ENCODE assay signal across 8 cellular contexts in the genomic region with DNA sequence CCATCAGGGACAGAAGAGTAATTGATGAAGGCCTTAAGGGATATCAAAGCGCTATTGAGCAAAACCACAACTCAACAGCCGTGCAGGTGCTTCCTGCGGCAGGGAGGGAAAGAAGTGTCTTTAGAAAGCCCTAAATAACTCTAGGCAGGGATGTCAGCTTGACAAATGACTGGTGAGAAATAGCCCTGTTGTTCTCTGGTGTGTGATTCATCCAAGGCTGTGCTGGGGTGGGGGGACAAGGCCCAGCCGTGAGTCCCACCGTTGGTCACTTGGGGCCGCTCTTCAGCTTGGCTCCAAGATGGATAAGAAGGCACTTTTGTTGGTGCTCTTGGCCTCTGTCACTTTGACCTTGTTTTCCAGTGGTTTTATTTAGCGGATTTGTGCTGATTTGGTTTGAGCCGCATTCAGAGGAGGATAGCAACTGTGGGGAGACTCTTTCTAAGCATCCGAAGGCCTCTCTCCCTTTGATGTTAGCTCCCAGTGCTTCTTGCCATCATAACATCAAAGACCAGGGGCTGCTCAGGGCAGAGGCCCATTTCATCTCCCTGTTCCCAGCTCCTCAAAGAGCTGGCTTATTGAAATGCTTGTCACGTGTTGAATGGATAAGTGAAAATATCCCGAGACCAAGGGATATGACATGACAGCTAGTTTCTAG.
DNase-seq lines count a peak whose midpoint lies in the region; ATAC-seq and TF ChIP-seq lines count a peak whose summit lies in the region.

No MANE protein-coding gene starts in this region.

- H4K8ac ChIP-seq in IMR-90 (ENCODE audit: low read depth in 2 of 2, low read length in 2 of 2): peak overlapping the region in 1 of 2 experiments; percentile 1; a peak in 1 of 4 replicates

- H3K4me3 ChIP-seq in IMR-90 (ENCODE audit: insufficient read depth, low read depth, low read length): no peak overlapping the region

- no peak overlapping the region for H3K56ac ChIP-seq in IMR-90 (ENCODE audit: extremely low read depth, insufficient read depth, low read length)

- no peak overlapping the region for H3K23ac ChIP-seq in IMR-90 (ENCODE audit: low read depth, low read length)

- H2BK5ac ChIP-seq in IMR-90 (ENCODE audit: low read depth, low read length, poor library complexity, severe bottlenecking): no peak overlapping the region

- peak overlapping the region; percentile 28 for H2AK5ac ChIP-seq in IMR-90 (ENCODE audit: low read depth, low read length)

- BruUV-seq in IMR-90 (replicated peaks; lab: Mats Ljungman, UMichigan): no TSS peak

- H2AK9ac ChIP-seq in IMR-90 (replicated peaks; ENCODE audit: low read depth, low read length, poor library complexity): no peak overlapping the region

- peaks cover 2% of the 10 kb centered on the region; the same call in 1 of the 2 replicates for H3K4me1 ChIP-seq in IMR-90 (ENCODE audit: control insufficient read depth, insufficient read depth, low read length)

- CTCF ChIA-PET in IMR-90 (lab: Yijun Ruan, JAX): interaction anchor here (1.3 kb wide), 1 partner anchor 11 kb away, joined by 5 read pairs; no protein-coding TSS in a partner anchor
- CTCF ChIA-PET in T-cell (lab: Charles Lee): interaction anchor here in 1 of 2 donors (0.6 kb wide), 1 partner anchor 194 kb away, joined by 4 read pairs; no protein-coding TSS in a partner anchor

- DNase-seq in activated CD4-positive, alpha-beta T cell treated with anti-CD3 and anti-CD28 coated beads for 1 hour: peak; percentile 16
- DNase-seq in activated CD4-positive, alpha-beta T cell treated with anti-CD3 and anti-CD28 coated beads, Interleukin-2, amount 50 U/mL, for 1 hour: no peak
- peak; percentile 74 for DNase-seq in IMR-90
- peak in 8 of 34 experiments; percentile 9 to 35 (median 16) for DNase-seq in T-cell
- DNase-seq in germinal center (ENCODE audit: low spot score): peak; percentile 51
- peak; percentile 95 for DNase-seq in pons (ENCODE audit: low spot score)
- DNase-seq in AG20443 (ENCODE audit: low spot score): no peak

- no peaks in the 10 kb centered on the region for H3K9me3 Mint-ChIP-seq in T-cell

- H2BK15ac ChIP-seq in IMR-90 (ENCODE audit: low read depth, low read length): peak overlapping the region; percentile 48; the same call in 2 of the 3 replicates

- H3K18ac ChIP-seq in IMR-90 (ENCODE audit: low read depth, low read length): no peak overlapping the region

- no peaks in the 10 kb centered on the region for H3K36me3 ChIP-seq in IMR-90 (ENCODE audit: control insufficient read depth, insufficient read depth, low read length)

- H4K20me1 ChIP-seq in IMR-90 (ENCODE audit: insufficient read depth, low read length): no peaks in the 10 kb centered on the region; the same call in 1 of the 2 replicates

- in situ Hi-C loops in IMR-90 (cut with MboI; ENCODE audit: low sequenced_read_pairs): no loop called here

- H3K27ac ChIP-seq in IMR-90 (ENCODE audit: insufficient read depth, low read length): no peak overlapping the region

- H3K36me3 Mint-ChIP-seq in T-cell: no peaks in the 10 kb centered on the region

- H2BK120ac ChIP-seq in IMR-90 (ENCODE audit: low read depth, low read length): 0 out of 2 replicates have a peak overlapping the region, but pooled peaks have one; percentile 67

- no peaks in the 10 kb centered on the region for H3K79me1 ChIP-seq in IMR-90 (ENCODE audit: low read depth in 1 of 2, low read length in 2 of 2)

- H3K27me3 Mint-ChIP-seq in T-cell: peaks cover 0 to 3% of the 10 kb centered on the region in 2 donors

- H3K27ac Mint-ChIP-seq in T-cell: no peak overlapping the region

- H3K9me3 ChIP-seq in IMR-90 (ENCODE audit: control insufficient read depth, insufficient read depth, low read length): no peaks in the 10 kb centered on the region

- H3K9me1 ChIP-seq in IMR-90 (ENCODE audit: insufficient read depth, low read length): peaks cover 8% of the 10 kb centered on the region

- peaks cover 6 to 13% (median 6%) of the 10 kb centered on the region in 3 donors for H3K4me1 Mint-ChIP-seq in T-cell

- H4K91ac ChIP-seq in IMR-90 (ENCODE audit: insufficient read depth, low read depth, low read length): 0 out of 2 replicates have a peak overlapping the region, but pooled peaks have one; percentile 2

- H4K5ac ChIP-seq in IMR-90 (ENCODE audit: low read depth, low read length): no peak overlapping the region

- H3K27me3 ChIP-seq in IMR-90 (ENCODE audit: control insufficient read depth, insufficient read depth, low read length): no peaks in the 10 kb centered on the region

- peak; percentile 59 for TF ChIP-seq CTCF in IMR-90 (conservative IDR thresholded peaks at IDR 0.05; ENCODE audit: low read depth, low read length)

- no peak overlapping the region for H3K4me3 Mint-ChIP-seq in T-cell

- no peak overlapping the region for H3K4me2 ChIP-seq in IMR-90 (ENCODE audit: low read depth, low read length)

- peak overlapping the region; percentile 16; the same call in 1 of the 2 replicates for H2BK20ac ChIP-seq in IMR-90 (ENCODE audit: low read depth, low read length)

- TF ChIP-seq RAD21 in IMR-90 (IDR thresholded peaks at IDR 0.05; ENCODE audit: low read length): peak; percentile 69

- no CpG with 5 or more reads among the region's 11 CpGs for WGBS in IMR-90 (ENCODE audit: extremely low coverage in 2 of 2, insufficient read length in 1 of 2), 2 experiments

- POLR2A ChIA-PET in IMR-90 (lab: Charles Lee; ENCODE audit: unreplicated experiment) (no interaction called here), T-cell (lab: Charles Lee) (no interaction called here)

- no peak overlapping the region for H3K14ac ChIP-seq in IMR-90 (replicated peaks; ENCODE audit: low read depth, low read length)

- dilution Hi-C loops in IMR-90 (cut with HindIII; ENCODE audit: low sequenced_read_pairs, unreplicated experiment): no loop called here

- no peak for TF ChIP-seq POLR2A in IMR-90 (IDR thresholded peaks at IDR 0.05; ENCODE audit: low read depth, low read length)

- H3K9ac ChIP-seq in IMR-90 (ENCODE audit: low read depth, low read length): no peak overlapping the region

- intact Hi-C loops in IMR-90 (cut with micrococcal nuclease): loop anchor here (1.0 kb wide), 1 partner anchor 193 kb away; no protein-coding TSS in a partner anchor

- H3K4ac ChIP-seq in IMR-90 (ENCODE audit: low read depth, low read length): peak overlapping the region; percentile 71; the same call in 1 of the 2 replicates

- ATAC-seq in IMR-90 (ENCODE audit: low read depth): peak; percentile 54
- peak in 3 of 4 experiments; percentile 32 to 63 (median 45) for ATAC-seq in T-cell (replicated peaks in 1 of 4)
- ATAC-seq in GM21367 (IDR thresholded peaks at IDR 0.05; ENCODE audit: unreplicated experiment): no peak

- no peak overlapping the region for H2AFZ ChIP-seq in IMR-90 (replicated peaks; ENCODE audit: low read length, poor library complexity)

TF ChIP-seq in IMR-90, 13 proteins besides CTCF, POLR2A, EP300 and RAD21:
- peak; percentile 18; the same call in 1 of the 2 replicates for TF ChIP-seq FOS (IDR thresholded peaks at IDR 0.05; ENCODE audit: low read depth, low read length)
- peak; percentile 67 for TF ChIP-seq SMC3 (IDR thresholded peaks at IDR 0.05; ENCODE audit: low read depth, low read length)
- TF ChIP-seq CHD1 (IDR thresholded peaks at IDR 0.05; ENCODE audit: low read depth, low read length): no peak
- TF ChIP-seq MAZ (IDR thresholded peaks at IDR 0.05; ENCODE audit: borderline replicate concordance, low read depth, low read length): 0 out of 2 replicates have a peak, but pooled peaks have one; percentile 35
- no peak for TF ChIP-seq CEBPB (IDR thresholded peaks at IDR 0.05; ENCODE audit: low read depth, low read length)

Comparison
In these comparisons a context has a peak if more than half of its experiments do, and no peak if none do; other contexts are left out.
1. DNase-seq: peak in activated CD4-positive, alpha-beta T cell treated with anti-CD3 and anti-CD28 coated beads for 1 hour (single experiment), IMR-90 (single experiment), germinal center (single experiment) and pons (single experiment); none in activated CD4-positive, alpha-beta T cell treated with anti-CD3 and anti-CD28 coated beads, Interleukin-2, amount 50 U/mL, for 1 hour (single experiment) and AG20443 (single experiment).